In genomic region chr2:32166115-32166549, GRCh38 we compare ENCODE assay signal across 8 cellular contexts. TPM values are rescaled to one million over a fixed set of nuclear protein-coding genes. Genes with fewer than 3 reads are reported as not detected.
A peak's percentile ranks its signal among the peaks of the same experiment; 100 is the strongest.
DNase-seq lines count a peak whose midpoint lies in the region; ATAC-seq, FAIRE-seq and TF ChIP-seq lines count a peak whose summit lies in the region.

No MANE protein-coding gene starts in this region.

- DNase-seq in MM.1S (no peak), NOMO-1 treated with DMSO at 0.1 percent for 48 hours (lab: John Stamatoyannopoulos, UW; ENCODE audit: unreplicated experiment) (no peak), NCI-H2171 (lab: John Stamatoyannopoulos, UW) (no peak), HTR-8/SVneo (ENCODE audit: insufficient read length, low spot score) (no peak)
- no peak for DNase-seq in effector memory CD4-positive, alpha-beta T cell

- peak overlapping the region; percentile 64 to 84 (median 78) for H3K4me3 ChIP-seq in BLaER1 treated with 17β-estradiol and CSF1 and Interleukin-3, amounts not matched to agents 10 nM and 100 nM
- H3K4me3 ChIP-seq in MM.1S (ENCODE audit: low read length) (peak overlapping the region; percentile 83), neural cell (ENCODE audit: low read length) (peak overlapping the region; percentile 79)
- H3K4me3 ChIP-seq in effector memory CD4-positive, alpha-beta T cell (ENCODE audit: insufficient read depth, low read depth, low read length, poor library complexity, severe bottlenecking) = peak overlapping the region; percentile 64

- H3K9ac ChIP-seq in BLaER1 treated with 17β-estradiol and CSF1 and Interleukin-3, amounts not matched to agents 10 nM and 100 nM = peak overlapping the region; percentile 79 to 91 (median 87)
- H3K9ac ChIP-seq in MM.1S (ENCODE audit: low read length) = peak overlapping the region; percentile 71
- H3K9ac ChIP-seq in neural cell (ENCODE audit: low read length) = peak overlapping the region; percentile 66

- TF ChIP-seq CTCF in MM.1S (IDR thresholded peaks at IDR 0.05; ENCODE audit: low read length) = no peak
- TF ChIP-seq CTCF in neural cell (IDR thresholded peaks at IDR 0.05; ENCODE audit: poor library complexity, severe bottlenecking) = no peak

- H3K27me3 ChIP-seq in BLaER1 treated with 17β-estradiol and CSF1 and Interleukin-3, amounts not matched to agents 10 nM and 100 nM = no peaks in the 10 kb centered on the region
- H3K27me3 ChIP-seq in MM.1S (replicated peaks; ENCODE audit: insufficient read depth, low read length) (no peaks in the 10 kb centered on the region), neural cell (ENCODE audit: insufficient read depth, low read depth, low read length) (no peaks in the 10 kb centered on the region)
- no peaks in the 10 kb centered on the region for H3K27me3 ChIP-seq in effector memory CD4-positive, alpha-beta T cell (replicated peaks; ENCODE audit: control insufficient read depth, insufficient read depth, low read length, poor library complexity, severe bottlenecking)

- TF ChIP-seq RAD21 in neural cell (conservative IDR thresholded peaks at IDR 0.05) = no peak

- H2AFZ ChIP-seq in MM.1S (ENCODE audit: low read length) (peak overlapping the region; percentile 70), neural cell (ENCODE audit: low read depth, low read length) (peak overlapping the region; percentile 75)

- peaks cover 15 to 30% (median 21%) of the 10 kb centered on the region in 10 experiments for H3K4me1 ChIP-seq in BLaER1 treated with 17β-estradiol and CSF1 and Interleukin-3, amounts not matched to agents 10 nM and 100 nM
- peaks cover 5% of the 10 kb centered on the region; the same call in 1 of the 2 replicates for H3K4me1 ChIP-seq in MM.1S (ENCODE audit: low read length)
- peaks cover 3% of the 10 kb centered on the region for H3K4me1 ChIP-seq in effector memory CD4-positive, alpha-beta T cell (ENCODE audit: control insufficient read depth, insufficient read depth, low read length, poor library complexity, severe bottlenecking)

- peak overlapping the region; percentile 74 to 94 (median 83) for H3K4me2 ChIP-seq in BLaER1 treated with 17β-estradiol and CSF1 and Interleukin-3, amounts not matched to agents 10 nM and 100 nM
- peak overlapping the region; percentile 59 for H3K4me2 ChIP-seq in MM.1S (ENCODE audit: low read depth, low read length)
- peak overlapping the region; percentile 45 for H3K4me2 ChIP-seq in neural cell (ENCODE audit: low read length)

- H3F3A ChIP-seq in MM.1S (ENCODE audit: insufficient read depth, low read length) (peaks cover 6% of the 10 kb centered on the region; the same call in 1 of the 2 replicates), neural cell (ENCODE audit: insufficient read depth, low read length, poor library complexity, severe bottlenecking) (peaks cover 3% of the 10 kb centered on the region)

- no peak for ATAC-seq in HG03432 (IDR thresholded peaks at IDR 0.05; ENCODE audit: unreplicated experiment)

- H3K9me2 ChIP-seq in MM.1S (replicated peaks; ENCODE audit: insufficient read depth, low read length) = no peaks in the 10 kb centered on the region
- no peaks in the 10 kb centered on the region for H3K9me2 ChIP-seq in neural cell (ENCODE audit: insufficient read depth, low read length)

- H4K20me1 ChIP-seq in BLaER1 treated with 17β-estradiol and CSF1 and Interleukin-3, amounts not matched to agents 10 nM and 100 nM = 0 out of 22 replicates have a peak, but pooled peaks cover 0 to 6% (median 0%) of the 10 kb centered on the region in 11 experiments
- no peaks in the 10 kb centered on the region for H4K20me1 ChIP-seq in MM.1S (ENCODE audit: insufficient read depth, low read length)
- no peaks in the 10 kb centered on the region for H4K20me1 ChIP-seq in neural cell (ENCODE audit: insufficient read depth)

- peaks cover 0 to 11% (median 0%) of the 10 kb centered on the region in 11 experiments; a peak in 5 of 22 replicates for H3K36me3 ChIP-seq in BLaER1 treated with 17β-estradiol and CSF1 and Interleukin-3, amounts not matched to agents 10 nM and 100 nM
- H3K36me3 ChIP-seq in MM.1S (replicated peaks; ENCODE audit: insufficient read depth, low read length) (no peaks in the 10 kb centered on the region), neural cell (ENCODE audit: insufficient read depth, low read length) (no peaks in the 10 kb centered on the region)
- no peaks in the 10 kb centered on the region for H3K36me3 ChIP-seq in effector memory CD4-positive, alpha-beta T cell (ENCODE audit: control insufficient read depth, insufficient read depth, low read length)

- TF ChIP-seq EP300 in neural cell (conservative IDR thresholded peaks at IDR 0.05; ENCODE audit: poor library complexity, severe bottlenecking) = no peak

- H3K9me3 ChIP-seq in BLaER1 treated with 17β-estradiol and CSF1 and Interleukin-3, amounts not matched to agents 10 nM and 100 nM (replicated peaks in 1 of 11) = no peaks in the 10 kb centered on the region
- H3K9me3 ChIP-seq in MM.1S (replicated peaks; ENCODE audit: insufficient read depth, low read length) (no peaks in the 10 kb centered on the region), neural cell (ENCODE audit: low read length) (no peaks in the 10 kb centered on the region)
- H3K9me3 ChIP-seq in effector memory CD4-positive, alpha-beta T cell (ENCODE audit: control insufficient read depth, low read length) = no peaks in the 10 kb centered on the region

- FAIRE-seq in HTR-8/SVneo (lab: Jason Lieb, UNC) = no peak

- peak overlapping the region; percentile 69 to 91 (median 86) for H3K27ac ChIP-seq in BLaER1 treated with 17β-estradiol and CSF1 and Interleukin-3, amounts not matched to agents 10 nM and 100 nM
- H3K27ac ChIP-seq in MM.1S (ENCODE audit: low read length) (peak overlapping the region; percentile 70; the same call in 1 of the 2 replicates), neural cell (ENCODE audit: low read length) (peak overlapping the region; percentile 51)
- peak overlapping the region; percentile 69 for H3K27ac ChIP-seq in effector memory CD4-positive, alpha-beta T cell (ENCODE audit: insufficient read depth, low read length, poor library complexity, severe bottlenecking)

- peaks cover 25% of the 10 kb centered on the region for H3K79me2 ChIP-seq in MM.1S (ENCODE audit: low read length)
- peaks cover 19% of the 10 kb centered on the region for H3K79me2 ChIP-seq in neural cell (replicated peaks; ENCODE audit: insufficient read depth, low read length)

TF ChIP-seq in neural cell, 6 proteins besides CTCF, POLR2A, EP300 and RAD21:
- TF ChIP-seq EZH2 (IDR thresholded peaks at IDR 0.05; ENCODE audit: borderline replicate concordance, insufficient read depth, low read length, poor library complexity, severe bottlenecking) = no peak
- no peak for TF ChIP-seq TAF1 (IDR thresholded peaks at IDR 0.05; ENCODE audit: low read depth)
- no peak for TF ChIP-seq SMC3 (conservative IDR thresholded peaks at IDR 0.05; ENCODE audit: poor library complexity)
- no peak for TF ChIP-seq REST (IDR thresholded peaks at IDR 0.05; ENCODE audit: borderline replicate concordance)
- TF ChIP-seq POLR2AphosphoS5 (IDR thresholded peaks at IDR 0.05) = no peak

RNA-seq across cellular contexts. Expression of gene SLC30A6, which starts 0.5 kb away (rescaled TPM):
- polyA plus RNA-seq in neural cell = 17.5 and 18.5 TPM in 2 replicates
- 36.3 and 36.8 TPM in 2 replicates for polyA minus RNA-seq in neural cell
